ENCODE assay signal across 8 cellular contexts in the genomic region with DNA sequence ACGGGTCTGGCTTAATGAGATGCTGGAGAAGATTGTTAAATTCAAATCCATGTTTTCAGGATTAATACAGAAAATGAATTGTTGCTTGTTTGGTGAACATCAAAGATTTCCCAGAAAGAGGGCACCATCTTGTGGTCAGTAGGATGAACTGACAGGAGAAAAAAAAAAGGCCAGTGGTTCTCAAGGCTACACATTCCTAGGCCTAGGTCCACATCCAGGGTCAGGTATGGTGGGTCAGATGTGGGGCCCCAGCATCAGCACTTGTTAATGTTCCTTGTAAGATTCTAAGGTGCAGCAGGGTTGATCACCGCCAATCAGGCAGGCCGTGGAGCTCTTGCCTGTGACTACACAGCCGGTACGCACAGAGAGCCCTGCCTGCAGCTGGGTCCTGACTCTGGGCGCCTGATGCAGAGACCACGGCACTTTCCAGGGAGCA. TPM values are rescaled to one million over a fixed set of nuclear protein-coding genes. Genes with fewer than 3 reads are reported as not detected.
DNase-seq lines count a peak whose midpoint lies in the region; ATAC-seq and TF ChIP-seq lines count a peak whose summit lies in the region.

No MANE protein-coding gene starts in this region.

- TF ChIP-seq CTCF in HEK293 (tag by site-specific recombination; IDR thresholded peaks at IDR 0.05) (no peak; the same call in 1 of the 2 replicates), fibroblast of mammary gland (conservative IDR thresholded peaks at IDR 0.05; ENCODE audit: control insufficient read depth, insufficient read depth, low read depth, low read length) (peak; percentile 81), osteoblast (IDR thresholded peaks at IDR 0.05; ENCODE audit: extremely low read depth, low read depth, low read length) (peak; percentile 75)

- CTCF ChIA-PET in HEK293 (lab: Yijun Ruan, JAX): interaction anchor here (0.6 to 5.9 kb wide), 13 partner anchors 9 to 870 kb away, joined by 3 to 39 read pairs (median 5); no protein-coding TSS in a partner anchor

- no peak overlapping the region for H3K4me2 ChIP-seq in osteoblast (ENCODE audit: insufficient read depth, low read length)

- no peaks in the 10 kb centered on the region for H3K4me1 Mint-ChIP-seq in CD4-positive, CD25-positive, alpha-beta regulatory T cell

- no peaks in the 10 kb centered on the region for H3K9me3 ChIP-seq in CD4-positive, CD25-positive, alpha-beta regulatory T cell (ENCODE audit: control insufficient read depth in 2 of 2, low read length in 2 of 2)
- H3K9me3 ChIP-seq in HEK293 (ENCODE audit: control insufficient read depth, insufficient read depth, low read depth, low read length) (no peaks in the 10 kb centered on the region), osteoblast (ENCODE audit: low read depth, low read length) (no peaks in the 10 kb centered on the region)

- H4K20me1 ChIP-seq in osteoblast (ENCODE audit: insufficient read depth, low read length): no peaks in the 10 kb centered on the region

- peaks cover 13% of the 10 kb centered on the region for H3K36me3 Mint-ChIP-seq in CD4-positive, CD25-positive, alpha-beta regulatory T cell

- H3K27ac ChIP-seq in CD4-positive, CD25-positive, alpha-beta regulatory T cell (ENCODE audit: insufficient read depth, low read length, poor library complexity, severe bottlenecking): no peak overlapping the region
- H3K27ac ChIP-seq in HEK293 (ENCODE audit: extremely low read depth, low read depth, low read length) (no peak overlapping the region), osteoblast (ENCODE audit: low read depth, low read length) (no peak overlapping the region)

- H3K27ac Mint-ChIP-seq in CD4-positive, CD25-positive, alpha-beta regulatory T cell: no peak overlapping the region

- H3K27me3 ChIP-seq in CD4-positive, CD25-positive, alpha-beta regulatory T cell (ENCODE audit: control insufficient read depth, insufficient read depth, low read length): no peaks in the 10 kb centered on the region
- H3K27me3 ChIP-seq in osteoblast (ENCODE audit: insufficient read depth, low read length): no peaks in the 10 kb centered on the region

- no peaks in the 10 kb centered on the region for H3K79me2 ChIP-seq in osteoblast (ENCODE audit: insufficient read depth, low read length)

- H3K4me3 ChIP-seq in CD4-positive, CD25-positive, alpha-beta regulatory T cell (ENCODE audit: low read depth, low read length): no peak overlapping the region
- H3K4me3 ChIP-seq in HEK293 (ENCODE audit: low read depth, low read length) (no peak overlapping the region), fibroblast of mammary gland (ENCODE audit: control insufficient read depth, low read depth, low read length) (no peak overlapping the region), osteoblast (ENCODE audit: insufficient read depth, low read length) (no peak overlapping the region)

- no peak overlapping the region for H3K4me3 Mint-ChIP-seq in CD4-positive, CD25-positive, alpha-beta regulatory T cell

- peak in 2 of 3 donors; percentile 16 to 28 for DNase-seq in CD4-positive, CD25-positive, alpha-beta regulatory T cell
- DNase-seq in RPMI7951 (ENCODE audit: low read depth) (peak; percentile 43), fibroblast of mammary gland (ENCODE audit: low read depth) (peak; percentile 55), osteoblast (ENCODE audit: insufficient read length, low spot score, missing footprints) (no peak)
- DNase-seq in stimulated activated naive CD4-positive, alpha-beta T cell treated with Interleukin-2 at 50 U/mL for 16 hours (lab: John Stamatoyannopoulos, UW): no peak

- H3K4me1 ChIP-seq in CD4-positive, CD25-positive, alpha-beta regulatory T cell (ENCODE audit: control insufficient read depth, insufficient read depth, low read length, poor library complexity, severe bottlenecking): no peaks in the 10 kb centered on the region
- H3K4me1 ChIP-seq in HEK293 (ENCODE audit: control insufficient read depth, insufficient read depth, low read length): no peaks in the 10 kb centered on the region
- H3K4me1 ChIP-seq in osteoblast (ENCODE audit: insufficient read depth, low read length): no peaks in the 10 kb centered on the region

- H3K36me3 ChIP-seq in CD4-positive, CD25-positive, alpha-beta regulatory T cell (ENCODE audit: control insufficient read depth, insufficient read depth, low read length): no peaks in the 10 kb centered on the region
- H3K36me3 ChIP-seq in HEK293 (ENCODE audit: control insufficient read depth in 2 of 2, insufficient read depth in 1 of 2, low read length in 2 of 2): no peaks in the 10 kb centered on the region
- no peaks in the 10 kb centered on the region for H3K36me3 ChIP-seq in osteoblast (ENCODE audit: insufficient read depth, low read length)

- no peaks in the 10 kb centered on the region for H3K27me3 Mint-ChIP-seq in CD4-positive, CD25-positive, alpha-beta regulatory T cell

- H3K9me3 Mint-ChIP-seq in CD4-positive, CD25-positive, alpha-beta regulatory T cell: no peaks in the 10 kb centered on the region

- ATAC-seq in CD4-positive, CD25-positive, alpha-beta regulatory T cell (ENCODE audit: low read depth in 2 of 2): no peak
- no peak for ATAC-seq in HG02938 (IDR thresholded peaks at IDR 0.05; ENCODE audit: unreplicated experiment)
- ATAC-seq in GM19455 (IDR thresholded peaks at IDR 0.05; ENCODE audit: unreplicated experiment): no peak

- no peak overlapping the region for H2AFZ ChIP-seq in osteoblast (ENCODE audit: low read length)

- POLR2A ChIA-PET in HEK293 (lab: Yijun Ruan, JAX): no interaction called here

TF ChIP-seq in HEK293, 187 proteins besides CTCF, POLR2A, EP300 and RAD21:
- 0 out of 2 replicates have a peak, but pooled peaks have one; percentile 30 for TF ChIP-seq ZBTB17 (tag by site-specific recombination; IDR thresholded peaks at IDR 0.05)
- TF ChIP-seq ZNF274 (IDR thresholded peaks at IDR 0.05; ENCODE audit: low read length): no peak
- no peak for TF ChIP-seq ZNF274 (tag by site-specific recombination; IDR thresholded peaks at IDR 0.05; ENCODE audit: borderline replicate concordance)
- peak; percentile 76 for TF ChIP-seq SCRT2 (tag by site-specific recombination; IDR thresholded peaks at IDR 0.05)
- TF ChIP-seq, protein P1, sequence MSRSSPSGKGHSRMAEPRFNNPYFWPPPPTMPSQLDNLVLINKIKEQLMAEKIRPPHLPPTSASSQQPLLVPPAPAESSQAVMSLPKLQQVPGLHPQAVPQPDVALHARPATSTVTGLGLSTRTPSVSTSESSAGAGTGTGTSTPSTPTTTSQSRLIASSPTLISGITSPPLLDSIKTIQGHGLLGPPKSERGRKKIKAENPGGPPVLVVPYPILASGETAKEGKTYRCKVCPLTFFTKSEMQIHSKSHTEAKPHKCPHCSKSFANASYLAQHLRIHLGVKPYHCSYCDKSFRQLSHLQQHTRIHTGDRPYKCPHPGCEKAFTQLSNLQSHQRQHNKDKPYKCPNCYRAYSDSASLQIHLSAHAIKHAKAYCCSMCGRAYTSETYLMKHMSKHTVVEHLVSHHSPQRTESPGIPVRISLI (tag by site-specific recombination; IDR thresholded peaks at IDR 0.05): peak; percentile 73; the same call in 1 of the 2 replicates
- TF ChIP-seq ZNF654 (tag by site-specific recombination; IDR thresholded peaks at IDR 0.05; ENCODE audit: low read depth): peak; percentile 91
- TF ChIP-seq ZNF350 (tag by site-specific recombination; IDR thresholded peaks at IDR 0.05): no peak
- TF ChIP-seq, protein P2, sequence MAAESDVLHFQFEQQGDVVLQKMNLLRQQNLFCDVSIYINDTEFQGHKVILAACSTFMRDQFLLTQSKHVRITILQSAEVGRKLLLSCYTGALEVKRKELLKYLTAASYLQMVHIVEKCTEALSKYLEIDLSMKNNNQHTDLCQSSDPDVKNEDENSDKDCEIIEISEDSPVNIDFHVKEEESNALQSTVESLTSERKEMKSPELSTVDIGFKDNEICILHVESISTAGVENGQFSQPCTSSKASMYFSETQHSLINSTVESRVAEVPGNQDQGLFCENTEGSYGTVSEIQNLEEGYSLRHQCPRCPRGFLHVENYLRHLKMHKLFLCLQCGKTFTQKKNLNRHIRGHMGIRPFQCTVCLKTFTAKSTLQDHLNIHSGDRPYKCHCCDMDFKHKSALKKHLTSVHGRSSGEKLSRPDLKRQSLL (tag by site-specific recombination; IDR thresholded peaks at IDR 0.05): 0 out of 2 replicates have a peak, but pooled peaks have one; percentile 35
- no peak for TF ChIP-seq ZNF140 (tag by site-specific recombination; IDR thresholded peaks at IDR 0.05)

RNA-seq across cellular contexts. Expression of a gene that starts 34.0 kb away (rescaled TPM):
- total RNA-seq in CD4-positive, CD25-positive, alpha-beta regulatory T cell: 24.2 TPM
- polyA plus RNA-seq in CD4-positive, CD25-positive, alpha-beta regulatory T cell: 10 to 100 TPM; 16.9 to 23.3 (median 20.2) TPM
- 16.2 and 19.0 TPM in 2 replicates for total RNA-seq in RPMI7951 (2014; rRNA removed; shearing (Covaris generic))
- total RNA-seq in osteoblast: 52.2 and 53.2 TPM in 2 replicates

Comparison
In these comparisons a context has a peak if more than half of its experiments do, and no peak if none do; other contexts are left out.
1. DNase-seq: peak in CD4-positive, CD25-positive, alpha-beta regulatory T cell (2 of 3), RPMI7951 (single experiment) and fibroblast of mammary gland (single experiment); none in osteoblast (single experiment) and stimulated activated naive CD4-positive, alpha-beta T cell treated with Interleukin-2 at 50 U/mL for 16 hours (single experiment).